ENCODE assay signal across 20 cellular contexts in genomic region chr15:69422336-69422895, GRCh38. TPM values are rescaled to one million over a fixed set of nuclear protein-coding genes. Genes with fewer than 3 reads are reported as not detected.
DNase-seq lines count a peak whose midpoint lies in the region; FAIRE-seq and TF ChIP-seq lines count a peak whose summit lies in the region.
"Had no signal": no experiment of that assay in that cellular context is flagged by ENCODE, and none has a peak within 500 bp of the region (broad histone marks: within the 10 kb centered on the region; RNA-seq: fewer than 3 reads in every experiment).

No MANE protein-coding gene starts in this region.

- no peak for FAIRE-seq in keratinocyte (lab: Jason Lieb, UNC)
- FAIRE-seq: G401.6, GM12892 had no signal

- no peaks in the 10 kb centered on the region for H3K9me1 ChIP-seq in keratinocyte (ENCODE audit: control insufficient read depth, extremely low read depth, insufficient read depth, low read length)

- intact Hi-C loops in breast epithelium (cut with DNase I; ENCODE audit: low total_unique reads), result no loop called here

- DNase-seq in AG10803 (ENCODE audit: low read depth), result peak; percentile 45
- DNase-seq in SJSA1 (ENCODE audit: low read depth in 1 of 2, low spot score in 2 of 2), result peak in 1 of 2 experiments; percentile 70
- DNase-seq in breast epithelium (ENCODE audit: low spot score in 2 of 2), result peak in 1 of 2 donors; percentile 74
- DNase-seq in keratinocyte (ENCODE audit: low read depth, low spot score), result no peak
- DNase-seq in SW 1271 (lab: John Stamatoyannopoulos, UW), result no peak
- no peak for DNase-seq in Ammon's horn (ENCODE audit: low spot score)
- no peak for DNase-seq in NCI-H2171 (lab: John Stamatoyannopoulos, UW)
- no peak for DNase-seq in NCI-H524 (lab: John Stamatoyannopoulos, UW)
- DNase-seq: 8988T, Calu3, GM23248, KG1, MG63, NCI-H1092 treated with DMSO at 0.1 percent for 48 hours, NCI-H1694, NCI-H446, NCI-H774 had no signal

- no peak for TF ChIP-seq POLR2A in breast epithelium (IDR thresholded peaks at IDR 0.05)

- H3K4me2 ChIP-seq in keratinocyte (ENCODE audit: control insufficient read depth, extremely low read depth, insufficient read depth, low read depth, low read length), result peak overlapping the region; percentile 17

- H3K4me3 ChIP-seq in AG10803 (ENCODE audit: low read length), result no peak overlapping the region
- H3K4me3 ChIP-seq in SJSA1, result no peak overlapping the region
- H3K4me3 ChIP-seq in breast epithelium, result no peak overlapping the region
- peak overlapping the region in 1 of 3 experiments; percentile 1 for H3K4me3 ChIP-seq in keratinocyte (ENCODE audit: control insufficient read depth in 2 of 3, extremely low read depth in 1 of 3, insufficient read depth in 2 of 3, low read depth in 1 of 3, low read length in 3 of 3)
- H3K4me3 ChIP-seq: GM23248, MG63 had no signal

- dilution Hi-C loops in keratinocyte (cut with MboI; ENCODE audit: extremely low pct_ligation_motif_present, low sequenced_read_pairs), result no loop called here

- H4K20me1 ChIP-seq in keratinocyte (ENCODE audit: control insufficient read depth, extremely low read depth, insufficient read depth, low read length), result no peaks in the 10 kb centered on the region

- TF ChIP-seq CTCF in AG10803 (conservative IDR thresholded peaks at IDR 0.05; ENCODE audit: low read length), result no peak
- no peak for TF ChIP-seq CTCF in breast epithelium (IDR thresholded peaks at IDR 0.05)
- no peak for TF ChIP-seq CTCF in keratinocyte (optimal IDR thresholded peaks at IDR 0.05 in 1 of 3, IDR thresholded peaks at IDR 0.05 in 1 of 3, conservative IDR thresholded peaks at IDR 0.05 in 1 of 3; ENCODE audit: extremely low read depth in 1 of 3, insufficient read depth in 2 of 3, low read length in 3 of 3)

- H3K27ac ChIP-seq in SJSA1 (peak overlapping the region; percentile 64), breast epithelium (peak overlapping the region; percentile 32 to 64), keratinocyte (ENCODE audit: control insufficient read depth, insufficient read depth, low read length) (no peak overlapping the region)
- H3K27ac ChIP-seq: GM23248, HL-60 had no signal

- H3K9ac ChIP-seq in keratinocyte (ENCODE audit: control insufficient read depth, extremely low read depth, insufficient read depth, low read length), result no peak overlapping the region
- H3K9ac ChIP-seq: GM23248 had no signal

- H3K4me1 ChIP-seq in SJSA1 (replicated peaks), result peaks cover 42% of the 10 kb centered on the region
- no peaks in the 10 kb centered on the region for H3K4me1 ChIP-seq in breast epithelium
- peaks cover 21% of the 10 kb centered on the region for H3K4me1 ChIP-seq in keratinocyte (ENCODE audit: control insufficient read depth, extremely low read depth, insufficient read depth, low read length)

- H3K36me3 ChIP-seq in SJSA1 (peaks cover 99% of the 10 kb centered on the region), breast epithelium (no peaks in the 10 kb centered on the region), keratinocyte (ENCODE audit: control insufficient read depth in 2 of 2, extremely low read depth in 1 of 2, insufficient read depth in 2 of 2, low read length in 2 of 2) (peaks cover 0 to 35% of the 10 kb centered on the region in 2 experiments)

- H3K9me3 ChIP-seq in SJSA1 (replicated peaks) (no peaks in the 10 kb centered on the region), breast epithelium (no peaks in the 10 kb centered on the region), keratinocyte (ENCODE audit: control insufficient read depth, low read depth, low read length) (no peaks in the 10 kb centered on the region)
- H3K9me3 ChIP-seq: MG63 had no signal

- H3K27me3 ChIP-seq in SJSA1 (replicated peaks), result no peaks in the 10 kb centered on the region
- H3K27me3 ChIP-seq in breast epithelium, result no peaks in the 10 kb centered on the region
- no peaks in the 10 kb centered on the region for H3K27me3 ChIP-seq in keratinocyte (ENCODE audit: control insufficient read depth, extremely low read depth, insufficient read depth, low read length)
- H3K27me3 ChIP-seq: MG63 had no signal

- no peak overlapping the region for H2AFZ ChIP-seq in keratinocyte (ENCODE audit: control insufficient read depth, low read length)
- H2AFZ ChIP-seq: GM23248 had no signal

- peaks cover 28% of the 10 kb centered on the region for H3K79me2 ChIP-seq in keratinocyte (ENCODE audit: control insufficient read depth, insufficient read depth, low read length)

RNA-seq across cellular contexts. Expression of gene KIF23, which starts 8.3 kb away (rescaled TPM):
- 170 and 171 TPM in 2 replicates for total RNA-seq in SJSA1 (2014; rRNA removed; shearing (Covaris generic))
- total RNA-seq in breast epithelium, result 1 to 10 TPM; 1.6 to 6.4 (median 2.2) TPM
- 8.3 to 28.8 TPM (median 28.2 TPM) in 3 replicates for polyA plus RNA-seq in keratinocyte
- polyA plus RNA-seq in keratinocyte (2011; ENCODE audit: low read depth), result 4.1 TPM
- 8.5 and 9.4 TPM in 2 replicates for polyA plus RNA-seq in keratinocyte (2011; cell fraction: cytosol; rRNA removed)
- 19.7 and 27.7 TPM in 2 replicates for polyA plus RNA-seq in keratinocyte (2011; cell fraction: nucleus; rRNA removed)
- polyA plus RNA-seq in keratinocyte (2012; ENCODE audit: low replicate concordance), result 1.4 and 20.5 TPM in 2 replicates
- 3.5 to 29.8 TPM (median 12.2 TPM) in 3 replicates for polyA minus RNA-seq in keratinocyte
- 4.8 TPM for polyA minus RNA-seq in keratinocyte (2011; cell fraction: cytosol; rRNA and poly(A)+ RNA removed)
- polyA minus RNA-seq in keratinocyte (2011; cell fraction: nucleus; rRNA and poly(A)+ RNA removed), result 5.2 and 13.7 TPM in 2 replicates

RNA-seq across cellular contexts. Expression of gene RPLP1, which starts 30.2 kb away (rescaled TPM):
- total RNA-seq in SJSA1 (2014; rRNA removed; shearing (Covaris generic)), result 166 and 176 TPM in 2 replicates
- 100 to 1,000 TPM; 624 to 881 (median 805) TPM for total RNA-seq in breast epithelium
- polyA plus RNA-seq in keratinocyte, result 755 to 1,540 TPM (median 871 TPM) in 3 replicates
- polyA plus RNA-seq in keratinocyte (2011; ENCODE audit: low read depth), result 595 TPM
- polyA plus RNA-seq in keratinocyte (2011; cell fraction: cytosol; rRNA removed), result 677 and 1,303 TPM in 2 replicates
- 236 and 257 TPM in 2 replicates for polyA plus RNA-seq in keratinocyte (2011; cell fraction: nucleus; rRNA removed)
- 2,151 and 2,215 TPM in 2 replicates for polyA plus RNA-seq in keratinocyte (2012; ENCODE audit: low replicate concordance)
- polyA minus RNA-seq in keratinocyte, result 397 to 557 TPM (median 450 TPM) in 3 replicates
- polyA minus RNA-seq in keratinocyte (2011; cell fraction: cytosol; rRNA and poly(A)+ RNA removed), result 4,077 TPM
- 159 and 165 TPM in 2 replicates for polyA minus RNA-seq in keratinocyte (2011; cell fraction: nucleus; rRNA and poly(A)+ RNA removed)

Comparison
In these comparisons a context has a peak if more than half of its experiments do, and no peak if none do; other contexts are left out.
1. RNA of gene KIF23, which starts 8.3 kb away (total RNA-seq): 170 to 171 TPM in SJSA1; 1.6 to 6.4 TPM in breast epithelium; every median in the first group is over 10 times any median in the second.